Comparison of ENCODE assay signal across 8 cellular contexts in the genomic region with DNA sequence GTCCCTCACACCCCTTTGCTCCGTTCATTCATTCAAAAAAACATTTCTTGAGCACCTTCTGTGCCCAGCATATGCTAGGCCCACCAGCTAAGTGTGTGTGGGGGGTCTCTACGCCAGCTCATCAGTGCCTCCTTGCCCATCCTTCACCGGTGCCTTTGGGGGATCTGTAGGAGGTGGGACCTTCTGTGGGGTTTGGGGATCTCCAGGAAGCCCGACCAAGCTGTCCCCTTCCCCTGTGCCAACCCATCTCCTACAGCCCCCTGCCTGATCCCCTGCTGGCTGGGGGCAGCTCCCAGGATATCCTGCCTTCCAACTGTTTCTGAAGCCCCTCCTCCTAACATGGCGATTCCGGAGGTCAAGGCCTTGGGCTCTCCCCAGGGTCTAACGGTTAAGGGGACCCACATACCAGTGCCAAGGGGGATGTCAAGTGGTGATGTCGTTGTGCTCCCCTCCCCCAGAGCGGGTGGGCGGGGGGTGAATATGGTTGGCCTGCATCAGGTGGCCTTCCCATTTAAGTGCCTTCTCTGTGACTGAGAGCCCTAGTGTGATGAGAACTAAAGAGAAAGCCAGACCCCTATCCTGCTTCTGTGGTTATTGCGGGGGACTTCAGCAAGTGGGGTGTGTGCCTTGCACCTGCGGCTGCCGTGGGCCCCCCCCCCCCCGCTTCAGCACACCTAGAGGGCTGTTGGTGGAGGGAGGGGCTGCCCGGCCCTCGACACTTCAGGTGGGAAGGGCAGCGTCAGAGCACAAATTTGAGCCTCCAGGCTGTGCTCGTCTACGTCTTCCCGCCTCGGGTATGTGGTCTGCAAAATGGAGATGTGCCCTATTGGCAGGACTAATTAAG. TPM values are rescaled to one million over a fixed set of nuclear protein-coding genes. Genes with fewer than 3 reads are reported as not detected.
DNase-seq lines count a peak whose midpoint lies in the region; ATAC-seq and TF ChIP-seq lines count a peak whose summit lies in the region.

No MANE protein-coding gene starts in this region.

- H3K4me1 Mint-ChIP-seq in WTC11: peaks cover 22% of the 10 kb centered on the region

- DNase-seq in WTC11 (ENCODE audit: low spot score) (peak; percentile 40), Right ventricle myocardium superior (peak; percentile 67), sciatic nerve (ENCODE audit: low spot score) (peak; percentile 78), 8988T (no peak), foreskin keratinocyte (no peak)
- DNase-seq in activated CD4-positive, CD25-positive, alpha-beta regulatory T cell treated with anti-CD3 and anti-CD28 coated beads, Interleukin-2, amount 50 U/mL, for 72 hours: no peak

- intact Hi-C loops in Right ventricle myocardium superior (cut with DNase I): loop anchor here (2.0 to 10.0 kb wide), 3 partner anchors 62 to 239 kb away; no protein-coding TSS in a partner anchor
- intact Hi-C loops in sciatic nerve (cut with DNase I): no loop called here

- CTCF ChIA-PET in WTC11 (lab: Charles Lee): interaction anchor here (0.6 to 2.5 kb wide), 7 partner anchors 9 to 253 kb away, joined by 3 to 19 read pairs (median 4); no protein-coding TSS in a partner anchor

- no peaks in the 10 kb centered on the region for H3K27me3 ChIP-seq in foreskin keratinocyte

- H3K9me3 Mint-ChIP-seq in WTC11: no peaks in the 10 kb centered on the region

- H3K27me3 Mint-ChIP-seq in WTC11 (ENCODE audit: low read depth): no peaks in the 10 kb centered on the region

- H3K4me3 Mint-ChIP-seq in WTC11: peak overlapping the region; percentile 82

- H3K27ac ChIP-seq in foreskin keratinocyte: no peak overlapping the region

- ATAC-seq in GM18861 (IDR thresholded peaks at IDR 0.05; ENCODE audit: unreplicated experiment) (peak; percentile 18), HG03025 (IDR thresholded peaks at IDR 0.05; ENCODE audit: low FRiP score, unreplicated experiment) (peak; percentile 19), WTC11 (peak; percentile 2), Right ventricle myocardium superior (ENCODE audit: poor library complexity) (peak; percentile 1), sciatic nerve (peak; percentile 20), foreskin keratinocyte (no peak)

- peak overlapping the region; percentile 97 for H3K27ac Mint-ChIP-seq in WTC11

- H3K36me3 Mint-ChIP-seq in WTC11: peaks cover 8% of the 10 kb centered on the region

- H3K4me1 ChIP-seq in foreskin keratinocyte: peaks cover 12% of the 10 kb centered on the region

- no peak for TF ChIP-seq CTCF in WTC11 (IDR thresholded peaks at IDR 0.05)
- no peak for TF ChIP-seq CTCF in foreskin keratinocyte (conservative IDR thresholded peaks at IDR 0.05)

- POLR2A ChIA-PET in WTC11 (lab: Charles Lee): interaction anchor here (0.6 to 1.2 kb wide), 6 partner anchors 8 to 252 kb away, joined by 3 to 4 read pairs (median 3); a partner anchor contains a TSS

TF ChIP-seq in WTC11, 78 proteins besides CTCF, POLR2A, EP300 and RAD21:
- TF ChIP-seq, protein P1, sequence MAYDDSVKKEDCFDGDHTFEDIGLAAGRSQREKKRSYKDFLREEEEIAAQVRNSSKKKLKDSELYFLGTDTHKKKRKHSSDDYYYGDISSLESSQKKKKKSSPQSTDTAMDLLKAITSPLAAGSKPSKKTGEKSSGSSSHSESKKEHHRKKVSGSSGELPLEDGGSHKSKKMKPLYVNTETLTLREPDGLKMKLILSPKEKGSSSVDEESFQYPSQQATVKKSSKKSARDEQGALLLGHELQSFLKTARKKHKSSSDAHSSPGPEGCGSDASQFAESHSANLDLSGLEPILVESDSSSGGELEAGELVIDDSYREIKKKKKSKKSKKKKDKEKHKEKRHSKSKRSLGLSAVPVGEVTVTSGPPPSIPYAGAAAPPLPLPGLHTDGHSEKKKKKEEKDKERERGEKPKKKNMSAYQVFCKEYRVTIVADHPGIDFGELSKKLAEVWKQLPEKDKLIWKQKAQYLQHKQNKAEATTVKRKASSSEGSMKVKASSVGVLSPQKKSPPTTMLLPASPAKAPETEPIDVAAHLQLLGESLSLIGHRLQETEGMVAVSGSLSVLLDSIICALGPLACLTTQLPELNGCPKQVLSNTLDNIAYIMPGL (CRISPR knock-in tag; IDR thresholded peaks at IDR 0.05): 0 out of 2 replicates have a peak, but pooled peaks have one; percentile 45
- TF ChIP-seq ZBTB21 (CRISPR knock-in tag; IDR thresholded peaks at IDR 0.05; ENCODE audit: borderline replicate concordance): no peak
- TF ChIP-seq, protein P2, sequence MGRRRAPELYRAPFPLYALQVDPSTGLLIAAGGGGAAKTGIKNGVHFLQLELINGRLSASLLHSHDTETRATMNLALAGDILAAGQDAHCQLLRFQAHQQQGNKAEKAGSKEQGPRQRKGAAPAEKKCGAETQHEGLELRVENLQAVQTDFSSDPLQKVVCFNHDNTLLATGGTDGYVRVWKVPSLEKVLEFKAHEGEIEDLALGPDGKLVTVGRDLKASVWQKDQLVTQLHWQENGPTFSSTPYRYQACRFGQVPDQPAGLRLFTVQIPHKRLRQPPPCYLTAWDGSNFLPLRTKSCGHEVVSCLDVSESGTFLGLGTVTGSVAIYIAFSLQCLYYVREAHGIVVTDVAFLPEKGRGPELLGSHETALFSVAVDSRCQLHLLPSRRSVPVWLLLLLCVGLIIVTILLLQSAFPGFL (CRISPR knock-in tag; IDR thresholded peaks at IDR 0.05; ENCODE audit: borderline replicate concordance): 0 out of 2 replicates have a peak, but pooled peaks have one; percentile 51
- TF ChIP-seq TEAD4 (CRISPR knock-in tag; IDR thresholded peaks at IDR 0.05): peak; percentile 68; the same call in 1 of the 2 replicates
- TF ChIP-seq ZNF671 (CRISPR knock-in tag; IDR thresholded peaks at IDR 0.05): no peak
- TF ChIP-seq, protein P3, sequence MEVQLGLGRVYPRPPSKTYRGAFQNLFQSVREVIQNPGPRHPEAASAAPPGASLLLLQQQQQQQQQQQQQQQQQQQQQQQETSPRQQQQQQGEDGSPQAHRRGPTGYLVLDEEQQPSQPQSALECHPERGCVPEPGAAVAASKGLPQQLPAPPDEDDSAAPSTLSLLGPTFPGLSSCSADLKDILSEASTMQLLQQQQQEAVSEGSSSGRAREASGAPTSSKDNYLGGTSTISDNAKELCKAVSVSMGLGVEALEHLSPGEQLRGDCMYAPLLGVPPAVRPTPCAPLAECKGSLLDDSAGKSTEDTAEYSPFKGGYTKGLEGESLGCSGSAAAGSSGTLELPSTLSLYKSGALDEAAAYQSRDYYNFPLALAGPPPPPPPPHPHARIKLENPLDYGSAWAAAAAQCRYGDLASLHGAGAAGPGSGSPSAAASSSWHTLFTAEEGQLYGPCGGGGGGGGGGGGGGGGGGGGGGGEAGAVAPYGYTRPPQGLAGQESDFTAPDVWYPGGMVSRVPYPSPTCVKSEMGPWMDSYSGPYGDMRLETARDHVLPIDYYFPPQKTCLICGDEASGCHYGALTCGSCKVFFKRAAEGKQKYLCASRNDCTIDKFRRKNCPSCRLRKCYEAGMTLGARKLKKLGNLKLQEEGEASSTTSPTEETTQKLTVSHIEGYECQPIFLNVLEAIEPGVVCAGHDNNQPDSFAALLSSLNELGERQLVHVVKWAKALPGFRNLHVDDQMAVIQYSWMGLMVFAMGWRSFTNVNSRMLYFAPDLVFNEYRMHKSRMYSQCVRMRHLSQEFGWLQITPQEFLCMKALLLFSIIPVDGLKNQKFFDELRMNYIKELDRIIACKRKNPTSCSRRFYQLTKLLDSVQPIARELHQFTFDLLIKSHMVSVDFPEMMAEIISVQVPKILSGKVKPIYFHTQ (CRISPR knock-in tag; IDR thresholded peaks at IDR 0.05): no peak
- no peak for TF ChIP-seq IRF2 (CRISPR knock-in tag; IDR thresholded peaks at IDR 0.05; ENCODE audit: borderline replicate concordance, low read depth)
- TF ChIP-seq TP53 (CRISPR knock-in tag; IDR thresholded peaks at IDR 0.05): peak; percentile 48; the same call in 1 of the 2 replicates
- TF ChIP-seq, protein P4, sequence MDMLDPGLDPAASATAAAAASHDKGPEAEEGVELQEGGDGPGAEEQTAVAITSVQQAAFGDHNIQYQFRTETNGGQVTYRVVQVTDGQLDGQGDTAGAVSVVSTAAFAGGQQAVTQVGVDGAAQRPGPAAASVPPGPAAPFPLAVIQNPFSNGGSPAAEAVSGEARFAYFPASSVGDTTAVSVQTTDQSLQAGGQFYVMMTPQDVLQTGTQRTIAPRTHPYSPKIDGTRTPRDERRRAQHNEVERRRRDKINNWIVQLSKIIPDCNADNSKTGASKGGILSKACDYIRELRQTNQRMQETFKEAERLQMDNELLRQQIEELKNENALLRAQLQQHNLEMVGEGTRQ (CRISPR knock-in tag; IDR thresholded peaks at IDR 0.05): no peak; the same call in 1 of the 2 replicates
- TF ChIP-seq GABPB1 (CRISPR knock-in tag; IDR thresholded peaks at IDR 0.05): peak; percentile 4; the same call in 1 of the 2 replicates

RNA-seq across cellular contexts. Expression of a gene that starts 5.9 kb away (rescaled TPM):
- total RNA-seq in WTC11 (2021) (25.4 to 27.9 TPM (median 27.4 TPM) in 3 replicates), Right ventricle myocardium superior (85.1 TPM), sciatic nerve (148 TPM), foreskin keratinocyte (59.0 and 59.1 TPM in 2 replicates)
- polyA plus RNA-seq in foreskin keratinocyte: 50.0 and 55.6 TPM in 2 replicates

RNA-seq across cellular contexts. Expression of a gene that starts 13.3 kb away (rescaled TPM):
- total RNA-seq in WTC11 (2021) (2.9 to 3.8 TPM (median 3.0 TPM) in 3 replicates), Right ventricle myocardium superior (not detected), sciatic nerve (not detected), foreskin keratinocyte (not detected in 2 replicates)
- polyA plus RNA-seq in foreskin keratinocyte: 0.01 TPM in 2 replicates

RNA-seq across cellular contexts. Expression of a gene that starts 23.5 kb away (rescaled TPM):
- total RNA-seq in WTC11 (2021) (0.25 to 0.55 TPM (median 0.31 TPM) in 3 replicates), Right ventricle myocardium superior (4.4 TPM), sciatic nerve (36.6 TPM), foreskin keratinocyte (0.81 and 1.0 TPM in 2 replicates)
- 0.91 and 1.0 TPM in 2 replicates for polyA plus RNA-seq in foreskin keratinocyte

RNA-seq across cellular contexts. Expression of a gene that starts 48.9 kb away (rescaled TPM):
- 0.25 to 0.26 TPM in 2 of 3 replicates, not detected in the other for total RNA-seq in WTC11 (2021)
- total RNA-seq in Right ventricle myocardium superior: not detected
- not detected for total RNA-seq in sciatic nerve
- total RNA-seq in foreskin keratinocyte: not detected in 2 replicates
- polyA plus RNA-seq in foreskin keratinocyte: not detected in 2 replicates

Comparison
In these comparisons a context has a peak if more than half of its experiments do, and no peak if none do; other contexts are left out.
1. DNase-seq: peak in WTC11 (single experiment), Right ventricle myocardium superior (single experiment) and sciatic nerve (single experiment); none in 8988T (single experiment), activated CD4-positive, CD25-positive, alpha-beta regulatory T cell treated with anti-CD3 and anti-CD28 coated beads, Interleukin-2, amount 50 U/mL, for 72 hours (single experiment) and foreskin keratinocyte (0 of 2).